In the genomic region with DNA sequence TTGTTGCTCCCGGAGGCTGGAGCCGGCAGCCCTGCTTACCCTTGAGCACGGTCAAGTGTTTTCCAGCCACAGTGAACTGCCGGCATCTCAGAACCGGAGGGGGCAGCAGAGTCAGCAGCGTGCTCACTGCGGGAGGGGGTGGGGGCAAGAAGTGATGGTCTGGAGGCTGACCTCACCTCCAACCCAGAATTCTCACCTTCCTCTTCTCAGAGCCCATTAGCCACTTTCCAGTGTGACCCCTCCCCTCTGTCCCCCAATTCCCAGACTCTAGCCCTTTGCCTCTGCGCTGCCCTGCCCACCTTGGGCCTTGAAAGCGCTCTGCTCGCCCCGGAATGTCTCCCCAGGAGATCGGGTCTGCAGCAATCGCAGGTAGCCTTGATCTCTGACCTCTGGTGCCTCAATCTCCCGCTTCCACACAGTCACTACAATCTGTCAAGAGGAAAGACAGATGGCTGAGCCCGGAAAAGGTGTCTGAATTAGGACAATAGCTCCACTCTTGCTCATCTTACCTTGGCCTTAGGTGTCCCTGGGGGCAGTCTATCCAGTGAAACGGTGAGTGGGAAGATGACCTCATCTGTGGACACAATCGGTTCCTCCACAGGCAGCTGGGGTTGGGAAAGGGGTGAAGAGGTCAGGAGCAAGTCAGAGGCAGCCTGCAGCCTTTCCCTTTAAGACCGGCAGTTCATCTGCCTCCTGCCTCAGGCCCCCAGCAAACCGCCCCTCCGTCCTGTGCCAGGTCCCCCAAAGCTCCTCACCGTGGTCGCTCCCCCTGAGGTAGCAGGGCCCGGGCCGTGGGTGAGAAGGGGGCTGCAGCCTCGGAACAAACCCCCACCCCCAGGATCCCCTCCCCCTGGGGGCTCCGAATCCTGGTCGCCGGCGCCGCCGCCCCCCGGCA, we compare ENCODE assay signal across 1 cellular context.
TF ChIP-seq lines count a peak whose summit lies in the region.

No MANE protein-coding gene starts in this region.

TF ChIP-seq in K562, 482 proteins besides CTCF, POLR2A, EP300 and RAD21 (continues in another document):
- TF ChIP-seq, protein P1, sequence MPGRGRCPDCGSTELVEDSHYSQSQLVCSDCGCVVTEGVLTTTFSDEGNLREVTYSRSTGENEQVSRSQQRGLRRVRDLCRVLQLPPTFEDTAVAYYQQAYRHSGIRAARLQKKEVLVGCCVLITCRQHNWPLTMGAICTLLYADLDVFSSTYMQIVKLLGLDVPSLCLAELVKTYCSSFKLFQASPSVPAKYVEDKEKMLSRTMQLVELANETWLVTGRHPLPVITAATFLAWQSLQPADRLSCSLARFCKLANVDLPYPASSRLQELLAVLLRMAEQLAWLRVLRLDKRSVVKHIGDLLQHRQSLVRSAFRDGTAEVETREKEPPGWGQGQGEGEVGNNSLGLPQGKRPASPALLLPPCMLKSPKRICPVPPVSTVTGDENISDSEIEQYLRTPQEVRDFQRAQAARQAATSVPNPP (IDR thresholded peaks at IDR 0.05; ENCODE audit: borderline replicate concordance, insufficient read depth, insufficient read length): no peak
- TF ChIP-seq, protein P2, sequence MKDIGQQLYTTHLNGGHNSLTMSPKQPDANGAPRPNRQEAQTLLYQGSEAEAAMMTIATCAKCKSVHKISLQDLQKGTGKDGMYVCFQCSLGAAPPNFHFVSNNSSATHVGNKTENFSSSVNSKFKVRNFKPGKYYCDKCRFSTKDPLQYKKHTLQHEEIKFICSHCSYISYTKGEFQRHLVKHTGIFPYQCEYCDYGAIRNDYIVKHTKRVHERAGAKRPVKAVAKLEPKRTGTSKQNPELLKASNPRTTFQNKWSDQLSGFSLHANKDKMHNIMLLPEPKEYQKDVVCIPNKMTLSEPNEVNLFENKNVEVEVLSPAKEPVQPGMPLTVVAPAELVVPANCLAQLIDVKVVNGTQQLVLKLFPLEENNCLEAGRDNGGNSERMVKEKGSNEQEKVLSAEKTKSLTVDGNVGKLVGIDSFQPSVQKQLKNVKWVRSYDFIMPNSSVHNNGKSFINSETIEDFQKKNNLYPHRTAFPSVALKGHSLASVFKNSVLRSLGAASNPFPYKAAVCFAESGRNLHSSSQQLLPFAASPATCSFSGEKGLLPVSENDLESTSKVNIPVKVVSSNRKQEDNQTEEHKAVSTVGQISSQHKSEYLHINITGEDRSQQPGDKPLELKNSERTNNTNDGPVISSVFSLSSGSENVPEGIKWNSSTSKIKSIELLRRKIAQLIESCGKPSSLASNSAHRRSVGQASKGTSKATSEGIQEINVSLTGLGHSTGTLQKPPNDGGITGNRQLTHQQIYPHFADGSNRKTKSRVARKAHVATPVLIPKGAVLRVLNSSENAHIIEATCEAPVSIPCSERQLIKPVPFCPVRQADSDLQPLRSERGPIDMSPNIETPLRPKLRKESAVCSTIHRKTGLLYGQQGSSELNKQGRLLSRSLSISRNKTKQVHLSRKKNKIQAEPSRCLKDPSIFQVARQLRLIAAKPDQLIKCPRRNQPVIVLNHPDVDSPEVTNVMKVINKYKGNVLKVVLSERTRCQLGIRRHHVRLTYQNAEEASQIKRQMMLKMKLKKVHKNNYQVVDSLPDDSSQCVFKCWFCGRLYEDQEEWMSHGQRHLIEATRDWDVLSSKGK (CRISPR knock-in tag; IDR thresholded peaks at IDR 0.05): no peak
- TF ChIP-seq NCOR1 (IDR thresholded peaks at IDR 0.05): peak; percentile 27; the same call in 1 of the 2 replicates
- TF ChIP-seq CCAR2 (IDR thresholded peaks at IDR 0.05; ENCODE audit: low read depth, low read length): no peak
- TF ChIP-seq ZNF57 (CRISPR knock-in tag; IDR thresholded peaks at IDR 0.05): no peak
- TF ChIP-seq POLR2AphosphoS5 (IDR thresholded peaks at IDR 0.05; ENCODE audit: control insufficient read depth, insufficient read depth, low read depth, low read length): peak; percentile 36; the same call in 1 of the 2 replicates
- no peak for TF ChIP-seq MEF2A (IDR thresholded peaks at IDR 0.05; ENCODE audit: control insufficient read depth, low read depth, low read length)
- TF ChIP-seq ZBTB40 (IDR thresholded peaks at IDR 0.05): no peak
- TF ChIP-seq ZBTB40 (CRISPR knock-in tag; IDR thresholded peaks at IDR 0.05): no peak
- TF ChIP-seq, protein P3, sequence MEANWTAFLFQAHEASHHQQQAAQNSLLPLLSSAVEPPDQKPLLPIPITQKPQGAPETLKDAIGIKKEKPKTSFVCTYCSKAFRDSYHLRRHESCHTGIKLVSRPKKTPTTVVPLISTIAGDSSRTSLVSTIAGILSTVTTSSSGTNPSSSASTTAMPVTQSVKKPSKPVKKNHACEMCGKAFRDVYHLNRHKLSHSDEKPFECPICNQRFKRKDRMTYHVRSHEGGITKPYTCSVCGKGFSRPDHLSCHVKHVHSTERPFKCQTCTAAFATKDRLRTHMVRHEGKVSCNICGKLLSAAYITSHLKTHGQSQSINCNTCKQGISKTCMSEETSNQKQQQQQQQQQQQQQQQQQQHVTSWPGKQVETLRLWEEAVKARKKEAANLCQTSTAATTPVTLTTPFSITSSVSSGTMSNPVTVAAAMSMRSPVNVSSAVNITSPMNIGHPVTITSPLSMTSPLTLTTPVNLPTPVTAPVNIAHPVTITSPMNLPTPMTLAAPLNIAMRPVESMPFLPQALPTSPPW (CRISPR knock-in tag; IDR thresholded peaks at IDR 0.05): peak; percentile 66
- TF ChIP-seq, protein P4, sequence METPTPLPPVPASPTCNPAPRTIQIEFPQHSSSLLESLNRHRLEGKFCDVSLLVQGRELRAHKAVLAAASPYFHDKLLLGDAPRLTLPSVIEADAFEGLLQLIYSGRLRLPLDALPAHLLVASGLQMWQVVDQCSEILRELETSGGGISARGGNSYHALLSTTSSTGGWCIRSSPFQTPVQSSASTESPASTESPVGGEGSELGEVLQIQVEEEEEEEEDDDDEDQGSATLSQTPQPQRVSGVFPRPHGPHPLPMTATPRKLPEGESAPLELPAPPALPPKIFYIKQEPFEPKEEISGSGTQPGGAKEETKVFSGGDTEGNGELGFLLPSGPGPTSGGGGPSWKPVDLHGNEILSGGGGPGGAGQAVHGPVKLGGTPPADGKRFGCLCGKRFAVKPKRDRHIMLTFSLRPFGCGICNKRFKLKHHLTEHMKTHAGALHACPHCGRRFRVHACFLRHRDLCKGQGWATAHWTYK (CRISPR knock-in tag; IDR thresholded peaks at IDR 0.05): no peak
- TF ChIP-seq ZNF766 (CRISPR knock-in tag; conservative IDR thresholded peaks at IDR 0.05): no peak
- no peak for TF ChIP-seq NCOA4 (IDR thresholded peaks at IDR 0.05; ENCODE audit: partially characterized antibody)
- TF ChIP-seq ESRRB (CRISPR knock-in tag; IDR thresholded peaks at IDR 0.05; ENCODE audit: borderline replicate concordance): no peak
- no peak for TF ChIP-seq GABPB2 (CRISPR knock-in tag; conservative IDR thresholded peaks at IDR 0.05)
- no peak for TF ChIP-seq CEBPZ (IDR thresholded peaks at IDR 0.05; ENCODE audit: borderline replicate concordance, low read depth, low read length)
- TF ChIP-seq ZNF717 (CRISPR knock-in tag; IDR thresholded peaks at IDR 0.05): no peak
- no peak for TF ChIP-seq ZNF253 (CRISPR knock-in tag; conservative IDR thresholded peaks at IDR 0.05)
- peak; percentile 52; the same call in 1 of the 2 replicates for TF ChIP-seq LEF1 (IDR thresholded peaks at IDR 0.05)
- 0 out of 2 replicates have a peak, but pooled peaks have one; percentile 38 for TF ChIP-seq ZNF143 (CRISPR knock-in tag; IDR thresholded peaks at IDR 0.05)
- TF ChIP-seq SMC3 (conservative IDR thresholded peaks at IDR 0.05; ENCODE audit: insufficient read depth, low read depth, low read length): no peak
- TF ChIP-seq, protein P5, sequence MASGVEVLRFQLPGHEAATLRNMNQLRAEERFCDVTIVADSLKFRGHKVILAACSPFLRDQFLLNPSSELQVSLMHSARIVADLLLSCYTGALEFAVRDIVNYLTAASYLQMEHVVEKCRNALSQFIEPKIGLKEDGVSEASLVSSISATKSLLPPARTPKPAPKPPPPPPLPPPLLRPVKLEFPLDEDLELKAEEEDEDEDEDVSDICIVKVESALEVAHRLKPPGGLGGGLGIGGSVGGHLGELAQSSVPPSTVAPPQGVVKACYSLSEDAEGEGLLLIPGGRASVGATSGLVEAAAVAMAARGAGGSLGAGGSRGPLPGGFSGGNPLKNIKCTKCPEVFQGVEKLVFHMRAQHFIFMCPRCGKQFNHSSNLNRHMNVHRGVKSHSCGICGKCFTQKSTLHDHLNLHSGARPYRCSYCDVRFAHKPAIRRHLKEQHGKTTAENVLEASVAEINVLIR (CRISPR knock-in tag; IDR thresholded peaks at IDR 0.05): no peak
- TF ChIP-seq CBX5 (IDR thresholded peaks at IDR 0.05; ENCODE audit: borderline replicate concordance, low read depth): no peak
- no peak; the same call in 1 of the 2 replicates for TF ChIP-seq ZNF395 (CRISPR knock-in tag; IDR thresholded peaks at IDR 0.05)
